8 cellular contexts compared by ENCODE assay signal in the genomic region with DNA sequence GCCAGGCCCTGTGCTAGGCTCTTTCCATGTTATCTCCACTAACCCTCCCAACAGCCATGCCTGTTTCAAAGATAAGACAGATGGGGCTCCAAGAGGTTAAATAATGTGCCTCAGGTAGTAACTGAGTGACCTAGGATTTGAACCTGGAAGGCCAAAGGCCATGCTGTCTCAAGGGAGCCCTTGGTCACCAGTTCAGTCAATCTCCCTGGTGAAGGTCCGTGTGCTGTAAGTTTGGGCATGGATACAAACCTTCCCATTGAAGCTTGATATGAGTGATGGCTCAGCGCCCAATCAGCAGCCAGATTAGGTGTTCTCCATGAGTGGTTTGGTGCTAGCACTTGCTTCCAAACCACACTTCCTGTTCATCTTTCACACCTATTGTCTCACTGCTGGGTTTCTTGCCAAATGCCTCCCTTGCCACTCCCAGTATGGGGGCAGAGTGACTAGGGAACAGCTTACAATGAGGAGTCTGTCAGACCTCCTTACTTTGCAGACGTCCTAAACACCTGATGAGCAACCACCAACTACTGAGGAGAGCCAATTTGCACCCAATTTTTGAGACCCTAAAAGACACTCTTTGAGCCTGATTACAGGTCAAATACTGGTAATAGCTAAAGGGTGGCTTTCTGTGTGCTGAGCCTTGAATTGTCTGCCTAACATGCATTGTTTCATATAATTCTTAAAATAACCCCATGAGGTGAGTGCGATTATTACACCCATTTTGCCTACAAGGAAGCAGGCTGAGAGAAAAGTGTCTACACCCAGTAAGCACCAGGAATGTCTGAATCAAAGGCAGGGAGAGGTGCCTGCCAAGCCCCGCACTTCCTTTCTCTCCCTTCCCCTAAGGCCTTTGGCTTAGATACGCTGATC. TPM values are rescaled to one million over a fixed set of nuclear protein-coding genes. Genes with fewer than 3 reads are reported as not detected.
DNase-seq lines count a peak whose midpoint lies in the region; ATAC-seq, FAIRE-seq and TF ChIP-seq lines count a peak whose summit lies in the region.

No MANE protein-coding gene starts in this region.

- peak; percentile 64 to 84 for DNase-seq in A549 (ENCODE audit: low read depth in 1 of 2, low spot score in 1 of 2)
- DNase-seq in activated B cell treated with CpG ODN at 0.5 μM for 24 hours, result no peak
- peak; percentile 40 for DNase-seq in effector CD4-positive, alpha-beta T cell
- DNase-seq in neural progenitor cell (ENCODE audit: low spot score), result peak; percentile 45
- DNase-seq in GF-D8 (lab: John Stamatoyannopoulos, UW), result no peak
- no peak for DNase-seq in D341Med (ENCODE audit: low spot score)

- CTCF ChIA-PET in A549 (lab: Yijun Ruan, JAX) (interaction anchor here (0.7 to 1.7 kb wide), 10 partner anchors 9 to 55 kb away, joined by 3 to 8 read pairs (median 3); no protein-coding TSS in a partner anchor), activated B cell treated with CpG ODN at 0.5 μM for 24 hours (lab: Charles Lee) (interaction anchor here (0.6 kb wide), 1 partner anchor 92 kb away, joined by 3 read pairs; no protein-coding TSS in a partner anchor)

- TF ChIP-seq CTCF in A549 (IDR thresholded peaks at IDR 0.05) (no peak), activated B cell treated with CpG ODN at 0.5 μM for 24 hours (IDR thresholded peaks at IDR 0.05) (no peak), neural progenitor cell (IDR thresholded peaks at IDR 0.05) (no peak)

- no peak for TF ChIP-seq RAD21 in A549 (conservative IDR thresholded peaks at IDR 0.05 in 1 of 2, IDR thresholded peaks at IDR 0.05 in 1 of 2)

- POLR2A ChIA-PET in A549 (lab: Yijun Ruan, JAX) (no interaction called here), activated B cell treated with CpG ODN at 0.5 μM for 24 hours (lab: Charles Lee) (interaction anchor here (0.6 kb wide), 1 partner anchor 13 kb away, joined by 3 read pairs; no protein-coding TSS in a partner anchor)

- no peak for TF ChIP-seq POLR2A in A549 (IDR thresholded peaks at IDR 0.05; ENCODE audit: low read length)

- H3K27me3 Mint-ChIP-seq in IgD-negative memory B cell (no peaks in the 10 kb centered on the region), activated B cell treated with CpG ODN at 0.5 μM for 24 hours (no peaks in the 10 kb centered on the region), neural progenitor cell (ENCODE audit: insufficient read depth, low read depth) (peaks cover 8% of the 10 kb centered on the region)

- no peaks in the 10 kb centered on the region for H3K36me3 ChIP-seq in neural progenitor cell

- H3K4me1 Mint-ChIP-seq in IgD-negative memory B cell, result peaks cover 19 to 38% (median 28%) of the 10 kb centered on the region in 3 donors
- peaks cover 38% of the 10 kb centered on the region for H3K4me1 Mint-ChIP-seq in activated B cell treated with CpG ODN at 0.5 μM for 24 hours
- peaks cover 18% of the 10 kb centered on the region for H3K4me1 Mint-ChIP-seq in neural progenitor cell

- H3F3A ChIP-seq in neural progenitor cell (ENCODE audit: low read depth), result no peaks in the 10 kb centered on the region

- H3K27ac Mint-ChIP-seq in IgD-negative memory B cell (peak overlapping the region; percentile 2 to 69 (median 7)), activated B cell treated with CpG ODN at 0.5 μM for 24 hours (peak overlapping the region; percentile 44), neural progenitor cell (no peak overlapping the region)

- H3K9ac ChIP-seq in neural progenitor cell, result no peak overlapping the region

- H3K9me3 ChIP-seq in A549 (no peaks in the 10 kb centered on the region), neural progenitor cell (ENCODE audit: low read depth) (no peaks in the 10 kb centered on the region)

- peak overlapping the region; percentile 19 for H2AFZ ChIP-seq in neural progenitor cell (replicated peaks)

- H3K4me2 ChIP-seq in A549 (peak overlapping the region; percentile 33; the same call in 2 of the 3 replicates), neural progenitor cell (no peak overlapping the region)

- H3K27ac ChIP-seq in A549, result peak overlapping the region; percentile 35 to 68; a peak in 4 of 6 replicates
- no peak overlapping the region for H3K27ac ChIP-seq in neural progenitor cell

- peaks cover 16% of the 10 kb centered on the region for H3K4me1 ChIP-seq in A549
- H3K4me1 ChIP-seq in neural progenitor cell, result peaks cover 3% of the 10 kb centered on the region

- peak overlapping the region in 1 of 4 donors; percentile 67 for H3K4me3 Mint-ChIP-seq in IgD-negative memory B cell
- peak overlapping the region; percentile 29 for H3K4me3 Mint-ChIP-seq in activated B cell treated with CpG ODN at 0.5 μM for 24 hours
- no peak overlapping the region for H3K4me3 Mint-ChIP-seq in neural progenitor cell

- no peaks in the 10 kb centered on the region for H4K20me1 ChIP-seq in neural progenitor cell (ENCODE audit: low read depth)

- no peaks in the 10 kb centered on the region for H3K27me3 ChIP-seq in neural progenitor cell

- H3K4me3 ChIP-seq in A549 (no peak overlapping the region), neural progenitor cell (no peak overlapping the region)

- peaks cover 2% of the 10 kb centered on the region for H3K36me3 Mint-ChIP-seq in IgD-negative memory B cell
- H3K36me3 Mint-ChIP-seq in activated B cell treated with CpG ODN at 0.5 μM for 24 hours (ENCODE audit: low read depth), result no peaks in the 10 kb centered on the region
- H3K36me3 Mint-ChIP-seq in neural progenitor cell, result no peaks in the 10 kb centered on the region

- no peaks in the 10 kb centered on the region for H3K79me2 ChIP-seq in neural progenitor cell (ENCODE audit: low read depth)

- H3K9me3 Mint-ChIP-seq in IgD-negative memory B cell (no peaks in the 10 kb centered on the region), activated B cell treated with CpG ODN at 0.5 μM for 24 hours (no peaks in the 10 kb centered on the region), neural progenitor cell (peaks cover 2% of the 10 kb centered on the region)

- 51% methylated on average over 6 of the region's 6 CpGs for WGBS in A549 (ENCODE audit: missing lambda C conversion rate)

- intact Hi-C loops in activated B cell treated with CpG ODN at 0.5 μM for 24 hours (cut with micrococcal nuclease), result loop anchor here (2.0 kb wide), 1 partner anchor 17 kb away; no protein-coding TSS in a partner anchor

- TF ChIP-seq EP300 in A549 (IDR thresholded peaks at IDR 0.05), result no peak

- no peak for FAIRE-seq in A549 (lab: Jason Lieb, UNC)

- ATAC-seq in A549 (peak; percentile 95 to 97), GM18502 (IDR thresholded peaks at IDR 0.05; ENCODE audit: poor library complexity, unreplicated experiment) (peak; percentile 70), activated B cell treated with CpG ODN at 0.5 μM for 24 hours (ENCODE audit: low read depth) (peak; percentile 73)

TF ChIP-seq in A549, 52 proteins besides CTCF, POLR2A, EP300 and RAD21 (continues in another document):
- TF ChIP-seq CBX2 (IDR thresholded peaks at IDR 0.05; ENCODE audit: borderline replicate concordance, low read depth) (no peak), FOXS1 (CRISPR knock-in tag; IDR thresholded peaks at IDR 0.05) (no peak), HOXB13 (CRISPR knock-in tag; IDR thresholded peaks at IDR 0.05; ENCODE audit: low read depth) (no peak), ZC3H11A (IDR thresholded peaks at IDR 0.05) (no peak), JUNB (IDR thresholded peaks at IDR 0.05) (no peak), KDM5A (IDR thresholded peaks at IDR 0.05) (no peak), HDAC2 (IDR thresholded peaks at IDR 0.05) (no peak), RFX5 (IDR thresholded peaks at IDR 0.05) (no peak), POLR2AphosphoS2 (conservative IDR thresholded peaks at IDR 0.05; ENCODE audit: low read length) (no peak), EHMT2 (IDR thresholded peaks at IDR 0.05; ENCODE audit: low read depth) (no peak), ZNF302 (CRISPR knock-in tag; IDR thresholded peaks at IDR 0.05) (no peak), FOSL2 (IDR thresholded peaks at IDR 0.05) (no peak), FOSL2 (CRISPR knock-in tag; IDR thresholded peaks at IDR 0.05) (no peak)
- TF ChIP-seq, protein P1, sequence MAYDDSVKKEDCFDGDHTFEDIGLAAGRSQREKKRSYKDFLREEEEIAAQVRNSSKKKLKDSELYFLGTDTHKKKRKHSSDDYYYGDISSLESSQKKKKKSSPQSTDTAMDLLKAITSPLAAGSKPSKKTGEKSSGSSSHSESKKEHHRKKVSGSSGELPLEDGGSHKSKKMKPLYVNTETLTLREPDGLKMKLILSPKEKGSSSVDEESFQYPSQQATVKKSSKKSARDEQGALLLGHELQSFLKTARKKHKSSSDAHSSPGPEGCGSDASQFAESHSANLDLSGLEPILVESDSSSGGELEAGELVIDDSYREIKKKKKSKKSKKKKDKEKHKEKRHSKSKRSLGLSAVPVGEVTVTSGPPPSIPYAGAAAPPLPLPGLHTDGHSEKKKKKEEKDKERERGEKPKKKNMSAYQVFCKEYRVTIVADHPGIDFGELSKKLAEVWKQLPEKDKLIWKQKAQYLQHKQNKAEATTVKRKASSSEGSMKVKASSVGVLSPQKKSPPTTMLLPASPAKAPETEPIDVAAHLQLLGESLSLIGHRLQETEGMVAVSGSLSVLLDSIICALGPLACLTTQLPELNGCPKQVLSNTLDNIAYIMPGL (CRISPR knock-in tag; IDR thresholded peaks at IDR 0.05; ENCODE audit: borderline replicate concordance), result no peak
- TF ChIP-seq, protein P2, sequence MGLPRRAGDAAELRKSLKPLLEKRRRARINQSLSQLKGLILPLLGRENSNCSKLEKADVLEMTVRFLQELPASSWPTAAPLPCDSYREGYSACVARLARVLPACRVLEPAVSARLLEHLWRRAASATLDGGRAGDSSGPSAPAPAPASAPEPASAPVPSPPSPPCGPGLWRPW (IDR thresholded peaks at IDR 0.05), result no peak

RNA-seq across cellular contexts. Expression of a gene that starts 48.5 kb away (rescaled TPM):
- 197 and 256 TPM in 2 replicates for polyA plus RNA-seq in A549 (2011; rRNA removed)
- 224 and 245 TPM in 2 replicates for polyA plus RNA-seq in A549 (2012; cell fraction: cytosol; rRNA removed)
- polyA plus RNA-seq in A549 (2012; cell fraction: nucleus; rRNA removed), result 701 and 1,020 TPM in 2 replicates
- polyA plus RNA-seq in A549 (2017; fragmentation: RNase III; extraction: RNeasy Plus Mini Kit Qiagen cat#74134 plus additional on column Dnase treatment), result 2.0 to 4.2 TPM (median 2.7 TPM) in 3 replicates
- polyA minus RNA-seq in A549 (2011; rRNA and poly(A)+ RNA removed), result 237 and 281 TPM in 2 replicates
- polyA plus RNA-seq in IgD-negative memory B cell, result 487 TPM
- 27.1 and 37.8 TPM in 2 replicates for total RNA-seq in activated B cell treated with CpG ODN at 0.5 μM for 24 hours
- 32.9 and 98.6 TPM in 2 replicates for total RNA-seq in neural progenitor cell (ENCODE audit: low replicate concordance)

RNA-seq across cellular contexts. Expression of a gene that starts 53.7 kb away (rescaled TPM):
- polyA plus RNA-seq in A549 (2011; rRNA removed) (354 and 378 TPM in 2 replicates), A549 (2017; fragmentation: RNase III; extraction: RNeasy Plus Mini Kit Qiagen cat#74134 plus additional on column Dnase treatment) (275 to 294 TPM (median 290 TPM) in 3 replicates), IgD-negative memory B cell (184 TPM)
- polyA plus RNA-seq in A549 (2012; cell fraction: cytosol; rRNA removed), result 128 and 189 TPM in 2 replicates
- 155 and 161 TPM in 2 replicates for polyA plus RNA-seq in A549 (2012; cell fraction: nucleus; rRNA removed)
- 451 and 495 TPM in 2 replicates for polyA minus RNA-seq in A549 (2011; rRNA and poly(A)+ RNA removed)
- total RNA-seq in activated B cell treated with CpG ODN at 0.5 μM for 24 hours (124 and 130 TPM in 2 replicates), neural progenitor cell (ENCODE audit: low replicate concordance) (176 and 220 TPM in 2 replicates)

Comparison
In these comparisons a context has a peak if more than half of its experiments do, and no peak if none do; other contexts are left out.
1. DNase-seq: peak in A549 (2 of 2), effector CD4-positive, alpha-beta T cell (single experiment) and neural progenitor cell (single experiment); none in activated B cell treated with CpG ODN at 0.5 μM for 24 hours (single experiment), GF-D8 (single experiment) and D341Med (single experiment).
2. Peak in every context shown above with its lines, with median percentiles within 50 percentile points of each other: ATAC-seq.